10 cellular contexts compared by ENCODE assay signal in genomic region chr1:225343618-225344017, GRCh38.
DNase-seq lines count a peak whose midpoint lies in the region; ATAC-seq, FAIRE-seq and TF ChIP-seq lines count a peak whose summit lies in the region.
"Had no signal": no experiment of that assay in that cellular context is flagged by ENCODE, and none has a peak within 500 bp of the region (broad histone marks: within the 10 kb centered on the region; RNA-seq: fewer than 3 reads in every experiment).

No MANE protein-coding gene starts in this region.

- POLR2A ChIA-PET in endothelial cell of umbilical vein (lab: Charles Lee): interaction anchor here (0.6 kb wide), 1 partner anchor 18 kb away, joined by 3 read pairs; no protein-coding TSS in a partner anchor

- H3K4me2 ChIP-seq in endothelial cell of umbilical vein (ENCODE audit: insufficient read depth, low read length): no peak overlapping the region

- H3K36me3 Mint-ChIP-seq in activated T-cell treated with anti-CD3 and anti-CD28 coated beads, Interleukin-2, amount 50 U/mL, for 24 hours (ENCODE audit: low read depth): no peaks in the 10 kb centered on the region

- H3K27me3 ChIP-seq in endothelial cell of umbilical vein (ENCODE audit: control insufficient read depth in 2 of 2, insufficient read depth in 2 of 2, low read length in 2 of 2): no peaks in the 10 kb centered on the region

- no peaks in the 10 kb centered on the region for H3K4me1 ChIP-seq in endothelial cell of umbilical vein (ENCODE audit: control insufficient read depth, extremely low read depth, insufficient read depth, low read length)

- DNase-seq in AG09309 (ENCODE audit: low read depth): no peak
- DNase-seq in NOMO-1 treated with dmso at 0.1 percent for 144 hours (lab: John Stamatoyannopoulos, UW; ENCODE audit: unreplicated experiment): peak; percentile 32
- DNase-seq in endothelial cell of umbilical vein (ENCODE audit: low read depth, low spot score): peak; percentile 27
- DNase-seq in activated T-cell treated with anti-CD3 and anti-CD28 coated beads, Interleukin-2, amount 50 U/mL, for 24 hours: no peak
- DNase-seq in iPS-NIHi11 (ENCODE audit: low spot score): no peak
- DNase-seq in cortex of kidney (lab: John Stamatoyannopoulos, UW): no peak
- DNase-seq: NCI-H226 had no signal

- no peak for ATAC-seq in GM18870 (IDR thresholded peaks at IDR 0.05; ENCODE audit: unreplicated experiment)
- ATAC-seq: naive thymus-derived CD4-positive, alpha-beta T cell had no signal

- dilution Hi-C loops in endothelial cell of umbilical vein (cut with MboI; ENCODE audit: extremely low pct_ligation_motif_present, low sequenced_read_pairs): no loop called here

- H3K27ac ChIP-seq in endothelial cell of umbilical vein (ENCODE audit: insufficient read depth, low read depth, low read length): no peak overlapping the region

- H3K79me2 ChIP-seq in endothelial cell of umbilical vein (ENCODE audit: control insufficient read depth, insufficient read depth, low read length): no peaks in the 10 kb centered on the region

- intact Hi-C loops in endothelial cell of umbilical vein (cut with micrococcal nuclease): loop anchor here (1.0 kb wide), 1 partner anchor 24 kb away; no protein-coding TSS in a partner anchor

- H3K27me3 Mint-ChIP-seq in activated T-cell treated with anti-CD3 and anti-CD28 coated beads, Interleukin-2, amount 50 U/mL, for 24 hours: peaks cover 27% of the 10 kb centered on the region

- BruUV-seq in endothelial cell of umbilical vein (replicated peaks; lab: Mats Ljungman, UMichigan): no TSS peak

- no peaks in the 10 kb centered on the region for H3K9me3 ChIP-seq in endothelial cell of umbilical vein (replicated peaks; ENCODE audit: control insufficient read depth, insufficient read depth, low read length)

- H4K20me1 ChIP-seq in endothelial cell of umbilical vein (replicated peaks; ENCODE audit: control insufficient read depth, extremely low read depth, insufficient read depth, low read length): no peaks in the 10 kb centered on the region

- no peak overlapping the region for H2AFZ ChIP-seq in endothelial cell of umbilical vein (ENCODE audit: low read depth, low read length)

- H3K36me3 ChIP-seq in endothelial cell of umbilical vein (ENCODE audit: control insufficient read depth in 2 of 2, extremely low read depth in 1 of 2, insufficient read depth in 2 of 2, low read length in 2 of 2): no peaks in the 10 kb centered on the region

- H3K4me3 ChIP-seq in AG09309 (ENCODE audit: control insufficient read depth, low read depth, low read length) (no peak overlapping the region), endothelial cell of umbilical vein (replicated peaks in 1 of 3; ENCODE audit: insufficient read depth in 1 of 3, low read depth in 1 of 3, low read length in 3 of 3) (no peak overlapping the region)

- H3K9ac ChIP-seq in endothelial cell of umbilical vein (replicated peaks; ENCODE audit: extremely low read depth, insufficient read depth, low read length): no peak overlapping the region

- TF ChIP-seq CTCF in AG09309 (IDR thresholded peaks at IDR 0.05; ENCODE audit: control insufficient read depth, insufficient read depth, low read depth, low read length, missing control alignments): peak; percentile 18
- peak; percentile 20; the same call in 1 of the 3 replicates for TF ChIP-seq CTCF in GM12872 (IDR thresholded peaks at IDR 0.05; ENCODE audit: insufficient read depth, low read depth, low read length)
- TF ChIP-seq CTCF in endothelial cell of umbilical vein (IDR thresholded peaks at IDR 0.05; ENCODE audit: extremely low read depth in 1 of 2, insufficient read depth in 1 of 2, low read depth in 1 of 2, low read length in 2 of 2): no peak

- H3K4me1 Mint-ChIP-seq in activated T-cell treated with anti-CD3 and anti-CD28 coated beads, Interleukin-2, amount 50 U/mL, for 24 hours (ENCODE audit: low read depth): peaks cover 2% of the 10 kb centered on the region
- H3K4me1 Mint-ChIP-seq: naive thymus-derived CD4-positive, alpha-beta T cell had no signal

- FAIRE-seq in endothelial cell of umbilical vein (lab: Jason Lieb, UNC): no peak

- no peak overlapping the region for H3K4me3 Mint-ChIP-seq in activated T-cell treated with anti-CD3 and anti-CD28 coated beads, Interleukin-2, amount 50 U/mL, for 24 hours

- CTCF ChIA-PET in endothelial cell of umbilical vein (lab: Charles Lee): interaction anchor here (0.9 to 1.2 kb wide), 8 partner anchors 11 to 421 kb away, joined by 3 to 55 read pairs (median 4); no protein-coding TSS in a partner anchor

- TF ChIP-seq POLR2A in endothelial cell of umbilical vein (IDR thresholded peaks at IDR 0.05; ENCODE audit: low read depth, low read length): no peak

- peaks cover 3% of the 10 kb centered on the region for H3K9me3 Mint-ChIP-seq in activated T-cell treated with anti-CD3 and anti-CD28 coated beads, Interleukin-2, amount 50 U/mL, for 24 hours

- no peaks in the 10 kb centered on the region for H3K9me1 ChIP-seq in endothelial cell of umbilical vein (replicated peaks; ENCODE audit: control insufficient read depth, extremely low read depth, insufficient read depth, low read length)

- no peak overlapping the region for H3K27ac Mint-ChIP-seq in activated T-cell treated with anti-CD3 and anti-CD28 coated beads, Interleukin-2, amount 50 U/mL, for 24 hours
- H3K27ac Mint-ChIP-seq: naive thymus-derived CD4-positive, alpha-beta T cell had no signal

TF ChIP-seq in endothelial cell of umbilical vein, 7 proteins besides CTCF, POLR2A, EP300 and RAD21:
- TF ChIP-seq MYC (IDR thresholded peaks at IDR 0.05; ENCODE audit: low read depth, low read length): no peak
- TF ChIP-seq EZH2 (IDR thresholded peaks at IDR 0.05; ENCODE audit: borderline replicate concordance, low read depth, low read length, severe bottlenecking): no peak
- no peak for TF ChIP-seq POLR2AphosphoS5 (IDR thresholded peaks at IDR 0.05; ENCODE audit: insufficient read depth, low read depth, low read length)
- TF ChIP-seq FOS (IDR thresholded peaks at IDR 0.05; ENCODE audit: borderline replicate concordance, insufficient read depth, low read length): no peak
- TF ChIP-seq GATA2 (IDR thresholded peaks at IDR 0.05; ENCODE audit: insufficient read depth, insufficient read length, low read depth, low read length): no peak
- no peak for TF ChIP-seq JUN (IDR thresholded peaks at IDR 0.05; ENCODE audit: borderline replicate concordance, insufficient read depth, insufficient read length, low read depth)
- TF ChIP-seq, protein P1, sequence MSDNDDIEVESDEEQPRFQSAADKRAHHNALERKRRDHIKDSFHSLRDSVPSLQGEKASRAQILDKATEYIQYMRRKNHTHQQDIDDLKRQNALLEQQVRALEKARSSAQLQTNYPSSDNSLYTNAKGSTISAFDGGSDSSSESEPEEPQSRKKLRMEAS (IDR thresholded peaks at IDR 0.05; ENCODE audit: insufficient read depth, insufficient read length): no peak

Comparison
In these comparisons a context has a peak if more than half of its experiments do, and no peak if none do; other contexts are left out.
1. DNase-seq: peak in NOMO-1 treated with dmso at 0.1 percent for 144 hours (single experiment) and endothelial cell of umbilical vein (single experiment); none in AG09309 (single experiment), activated T-cell treated with anti-CD3 and anti-CD28 coated beads, Interleukin-2, amount 50 U/mL, for 24 hours (single experiment), iPS-NIHi11 (single experiment) and cortex of kidney (single experiment).
2. CTCF ChIP-seq: peak in AG09309 (single experiment) and GM12872 (single experiment); none in endothelial cell of umbilical vein (0 of 2).